Comparison of ENCODE assay signal across 8 cellular contexts in the genomic region with DNA sequence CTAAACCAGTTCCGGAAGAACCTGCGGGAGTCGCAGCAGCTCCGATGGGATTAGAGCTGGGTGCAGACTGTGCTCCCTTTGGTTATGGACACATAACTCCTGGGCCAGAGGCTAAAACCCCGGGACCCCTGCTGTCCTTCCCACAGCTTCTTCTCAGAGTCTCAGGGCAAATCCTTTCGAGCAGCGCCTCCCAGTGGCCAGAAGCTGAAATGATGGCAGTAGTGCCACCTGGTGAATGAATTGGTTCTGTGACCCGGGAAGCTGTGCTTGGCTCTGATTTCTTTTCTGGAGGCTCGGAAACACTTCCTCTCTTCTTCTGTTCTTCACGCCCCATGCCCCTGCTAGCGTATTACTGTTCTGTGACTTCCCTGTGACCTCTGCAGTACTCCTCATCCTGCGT. TPM values are rescaled to one million over a fixed set of nuclear protein-coding genes. Genes with fewer than 3 reads are reported as not detected.
DNase-seq lines count a peak whose midpoint lies in the region; TF ChIP-seq lines count a peak whose summit lies in the region.
"Not testable (repeated sequence)": the region's sequence is repeated elsewhere in the genome, so short reads cannot be mapped to it uniquely, and the experiment has no call there.

No MANE protein-coding gene starts in this region.

- peak; percentile 59 for TF ChIP-seq RAD21 in neural cell (conservative IDR thresholded peaks at IDR 0.05)

- not testable (repeated sequence) for H3K4me1 ChIP-seq in ascending aorta

- not testable (repeated sequence) for H3K4me3 Mint-ChIP-seq in glutamatergic neuron (ENCODE audit: unreplicated experiment)

- not testable (repeated sequence) for H3K27me3 Mint-ChIP-seq in glutamatergic neuron (ENCODE audit: unreplicated experiment)

- H3K4me1 Mint-ChIP-seq in glutamatergic neuron (ENCODE audit: low read depth, unreplicated experiment) = not testable (repeated sequence)

- TF ChIP-seq EP300 in neural cell (conservative IDR thresholded peaks at IDR 0.05; ENCODE audit: poor library complexity, severe bottlenecking) = not testable (repeated sequence)

- not testable (repeated sequence) for H3K36me3 Mint-ChIP-seq in glutamatergic neuron (ENCODE audit: unreplicated experiment)

- H3K9me2 ChIP-seq in neural cell (ENCODE audit: insufficient read depth, low read length) = not testable (repeated sequence)

- not testable (repeated sequence) for H3K27ac ChIP-seq in ascending aorta; neural cell (ENCODE audit: low read length)

- H3K4me2 ChIP-seq in neural cell (ENCODE audit: low read length) = not testable (repeated sequence)

- not testable (repeated sequence) for H2AFZ ChIP-seq in neural cell (ENCODE audit: low read depth, low read length)

- H3K9me3 Mint-ChIP-seq in glutamatergic neuron (ENCODE audit: unreplicated experiment) = not testable (repeated sequence)

- H3K27me3 ChIP-seq in ascending aorta; neural cell (ENCODE audit: insufficient read depth, low read depth, low read length): not testable (repeated sequence)

- not testable (repeated sequence) for H4K20me1 ChIP-seq in neural cell (ENCODE audit: insufficient read depth)

- H3K9ac ChIP-seq in neural cell (ENCODE audit: low read length) = not testable (repeated sequence)

- intact Hi-C loops in ascending aorta (cut with DNase I) = not testable (repeated sequence)

- H3K27ac Mint-ChIP-seq in glutamatergic neuron (ENCODE audit: unreplicated experiment) = not testable (repeated sequence)

- not testable (repeated sequence) for H3K9me3 ChIP-seq in ascending aorta; neural cell (ENCODE audit: low read length)

- peak; percentile 83 for DNase-seq in CD1c-positive myeloid dendritic cell (ENCODE audit: extremely low spot score)
- DNase-seq in HT-29 (ENCODE audit: low spot score) = peak; percentile 95
- DNase-seq in NCI-H526 treated with DMSO at 0.1 percent for 48 hours (lab: John Stamatoyannopoulos, UW) = peak; percentile 65
- DNase-seq in activated CD4-positive, CD25-positive, alpha-beta regulatory T cell (lab: John Stamatoyannopoulos, UW) = peak; percentile 40 to 72 (median 48)
- peak in 1 of 2 donors; percentile 82 for DNase-seq in ascending aorta (ENCODE audit: low spot score in 2 of 2)
- peak; percentile 90 for DNase-seq in glutamatergic neuron
- peak; percentile 61 to 77 for DNase-seq in stimulated activated CD8-positive, alpha-beta memory T cell treated with anti-CD3 and anti-CD28 coated beads, Interleukin-2, amount 100 ng/mL, for 48 hours (ENCODE audit: low read depth in 2 of 2)

- H3K79me2 ChIP-seq in neural cell (replicated peaks; ENCODE audit: insufficient read depth, low read length) = not testable (repeated sequence)

- H3K4me3 ChIP-seq in ascending aorta; neural cell (ENCODE audit: low read length): not testable (repeated sequence)

- H3F3A ChIP-seq in neural cell (ENCODE audit: insufficient read depth, low read length, poor library complexity, severe bottlenecking) = not testable (repeated sequence)

- H3K36me3 ChIP-seq in ascending aorta; neural cell (ENCODE audit: insufficient read depth, low read length): not testable (repeated sequence)

- TF ChIP-seq CTCF in ascending aorta (IDR thresholded peaks at IDR 0.05) = peak; percentile 18 to 71 (median 61)
- TF ChIP-seq CTCF in glutamatergic neuron (IDR thresholded peaks at IDR 0.05; ENCODE audit: partially characterized antibody, unreplicated experiment) = peak; percentile 86
- peak; percentile 79 for TF ChIP-seq CTCF in neural cell (IDR thresholded peaks at IDR 0.05; ENCODE audit: poor library complexity, severe bottlenecking)

TF ChIP-seq in neural cell, 6 proteins besides CTCF, POLR2A, EP300 and RAD21:
- peak; percentile 67 for TF ChIP-seq SMC3 (conservative IDR thresholded peaks at IDR 0.05; ENCODE audit: poor library complexity)

RNA-seq across cellular contexts. Expression of gene ZNF195, which starts 29.8 kb away (rescaled TPM):
- total RNA-seq in HT-29 (2014; rRNA removed; shearing (Covaris generic)) = 50.8 and 51.1 TPM in 2 replicates
- total RNA-seq in ascending aorta (1.3 TPM), glutamatergic neuron (ENCODE audit: unreplicated experiment) (140 TPM)
- 89.0 and 101 TPM in 2 replicates for polyA plus RNA-seq in neural cell
- 129 and 143 TPM in 2 replicates for polyA minus RNA-seq in neural cell

Comparison
In these comparisons a context has a peak if more than half of its experiments do, and no peak if none do; other contexts are left out.
1. RNA of gene ZNF195, which starts 29.8 kb away (total RNA-seq): 140 TPM in glutamatergic neuron (single experiment) and 50.8 to 51.1 TPM in HT-29; 1.3 TPM in ascending aorta (single experiment); every median in the first group is over 10 times any median in the second.
2. Peak in every context shown above with its lines, with median percentiles within 50 percentile points of each other: CTCF ChIP-seq.